Comparison of ENCODE assay signal across 11 cellular contexts in genomic region chr11:62505112-62505783, GRCh38. TPM values are rescaled to one million over a fixed set of nuclear protein-coding genes. Genes with fewer than 3 reads are reported as not detected.
DNase-seq lines count a peak whose midpoint lies in the region; ATAC-seq, FAIRE-seq and TF ChIP-seq lines count a peak whose summit lies in the region.
"Had no signal": no experiment of that assay in that cellular context is flagged by ENCODE, and none has a peak within 500 bp of the region (broad histone marks: within the 10 kb centered on the region; RNA-seq: fewer than 3 reads in every experiment).

No MANE protein-coding gene starts in this region.

- TF ChIP-seq CTCF in upper lobe of right lung (IDR thresholded peaks at IDR 0.05) (no peak), testis (IDR thresholded peaks at IDR 0.05) (no peak)

- intact Hi-C loops in upper lobe of right lung (cut with DNase I): no loop called here
- intact Hi-C loops in testis (cut with DNase I; ENCODE audit: low total_unique reads): no loop called here

- H3K36me3 ChIP-seq in duodenal mucosa (ENCODE audit: control insufficient read depth in 1 of 2, insufficient read depth in 2 of 2, low read length in 2 of 2) (no peaks in the 10 kb centered on the region), upper lobe of right lung (no peaks in the 10 kb centered on the region), testis (ENCODE audit: low read depth, missing control alignments) (no peaks in the 10 kb centered on the region)
- H3K36me3 ChIP-seq: spleen had no signal

- no peak overlapping the region for H3K9ac ChIP-seq in duodenal mucosa (ENCODE audit: low read depth in 1 of 2, low read length in 2 of 2)

- H3K4me1 ChIP-seq in duodenal mucosa (ENCODE audit: control insufficient read depth in 1 of 2, insufficient read depth in 2 of 2, low read length in 2 of 2) (peaks cover 54 to 57% of the 10 kb centered on the region in 2 donors), upper lobe of right lung (peaks cover 47% of the 10 kb centered on the region), testis (peaks cover 39% of the 10 kb centered on the region)

- TF ChIP-seq POLR2A in testis (IDR thresholded peaks at IDR 0.05): no peak
- TF ChIP-seq POLR2A in GM12892 (IDR thresholded peaks at IDR 0.05; ENCODE audit: low read depth, low read length): no peak

- no peaks in the 10 kb centered on the region for H3K27me3 ChIP-seq in duodenal mucosa (ENCODE audit: control insufficient read depth in 1 of 2, insufficient read depth in 2 of 2, low read length in 2 of 2)
- no peaks in the 10 kb centered on the region for H3K27me3 ChIP-seq in upper lobe of right lung
- no peaks in the 10 kb centered on the region for H3K27me3 ChIP-seq in testis

- peak; percentile 2 for ATAC-seq in upper lobe of right lung

- WGBS in testis, 2 donors: 50 to 63% methylated on average over 19 to 26 of the region's 26 CpGs

- no peak for FAIRE-seq in GM12892 (lab: Jason Lieb, UNC)

- H3K27ac ChIP-seq in duodenal mucosa (ENCODE audit: low read depth, low read length) (no peak overlapping the region), upper lobe of right lung (no peak overlapping the region), testis (peak overlapping the region in 1 of 2 donors; percentile 33)
- H3K27ac ChIP-seq: 22Rv1 had no signal

- peak; percentile 40 for DNase-seq in DMS 273 (lab: John Stamatoyannopoulos, UW; ENCODE audit: unreplicated experiment)
- no peak for DNase-seq in DMS 273 treated with DMSO at 0.1 percent for 48 hours (lab: John Stamatoyannopoulos, UW)
- peak; percentile 50 for DNase-seq in left kidney (ENCODE audit: low read depth, low spot score)
- no peak for DNase-seq in upper lobe of right lung
- no peak for DNase-seq in testis
- no peak for DNase-seq in GM12892 (ENCODE audit: insufficient read length)
- no peak for DNase-seq in superior temporal gyrus (ENCODE audit: extremely low spot score)
- DNase-seq: activated naive CD8-positive, alpha-beta T cell treated with anti-CD3 and anti-CD28 coated beads, Interleukin-2, amount 10 ng/mL, durations not matched to agents 7 days and 5 days; spleen had no signal

- H3K4me3 ChIP-seq in duodenal mucosa (ENCODE audit: low read depth in 1 of 2, low read length in 2 of 2) (peak overlapping the region; percentile 61 to 68), upper lobe of right lung (peak overlapping the region; percentile 26), testis (peak overlapping the region in 1 of 2 donors; percentile 21)

- H3K9me3 ChIP-seq in duodenal mucosa (ENCODE audit: control insufficient read depth in 1 of 2, low read length in 2 of 2) (no peaks in the 10 kb centered on the region), upper lobe of right lung (no peaks in the 10 kb centered on the region), testis (no peaks in the 10 kb centered on the region)
- H3K9me3 ChIP-seq: spleen had no signal

RNA-seq across cellular contexts. Expression of gene AHNAK, which starts 41.4 kb away (rescaled TPM):
- total RNA-seq in upper lobe of right lung (819 TPM), testis (100 to 1,000 TPM; 137 to 148 TPM)
- polyA plus RNA-seq in testis (ENCODE audit: insufficient read depth, low read depth, low replicate concordance): 95.8 TPM
- 15.5 TPM for polyA plus RNA-seq in GM12892 (2012; ENCODE audit: missing spikeins)

Comparison
In these comparisons a context has a peak if more than half of its experiments do, and no peak if none do; other contexts are left out.
1. DNase-seq: peak in DMS 273 (single experiment) and left kidney (single experiment); none in DMS 273 treated with DMSO at 0.1 percent for 48 hours (single experiment), upper lobe of right lung (single experiment), testis (single experiment), GM12892 (single experiment) and superior temporal gyrus (single experiment).